Comparison of ENCODE assay signal across 18 cellular contexts in genomic region chr1:30878559-30878958, GRCh38. TPM values are rescaled to one million over a fixed set of nuclear protein-coding genes. Genes with fewer than 3 reads are reported as not detected.
DNase-seq lines count a peak whose midpoint lies in the region; ATAC-seq, FAIRE-seq and TF ChIP-seq lines count a peak whose summit lies in the region.
"Had no signal": no experiment of that assay in that cellular context is flagged by ENCODE, and none has a peak within 500 bp of the region (broad histone marks: within the 10 kb centered on the region; RNA-seq: fewer than 3 reads in every experiment).

No MANE protein-coding gene starts in this region.

- TF ChIP-seq POLR2A in upper lobe of left lung (IDR thresholded peaks at IDR 0.05) = no peak

- peaks cover 32% of the 10 kb centered on the region for H3K36me3 Mint-ChIP-seq in brain
- peaks cover 4% of the 10 kb centered on the region for H3K36me3 Mint-ChIP-seq in HFFc6 (ENCODE audit: low read depth)

- no peak for TF ChIP-seq EP300 in upper lobe of left lung (IDR thresholded peaks at IDR 0.05)

- CTCF ChIA-PET in RWPE1 (lab: Yijun Ruan, JAX) = interaction anchor here (0.6 kb wide), 1 partner anchor 32 kb away, joined by 3 read pairs; no protein-coding TSS in a partner anchor

- H3K4me1 ChIP-seq in kidney (ENCODE audit: control insufficient read depth in 1 of 2, insufficient read depth in 1 of 2, low read depth in 1 of 2, low read length in 2 of 2) = peaks cover 0 to 3% of the 10 kb centered on the region in 2 donors
- H3K4me1 ChIP-seq in rectal smooth muscle tissue (ENCODE audit: control insufficient read depth, insufficient read depth, low read length) = peaks cover 58% of the 10 kb centered on the region
- peaks cover 16 to 31% (median 28%) of the 10 kb centered on the region in 4 donors for H3K4me1 ChIP-seq in upper lobe of left lung
- H3K4me1 ChIP-seq: Caco-2 had no signal

- H3K9me3 ChIP-seq in kidney (ENCODE audit: control insufficient read depth in 1 of 2, low read length in 2 of 2) (no peaks in the 10 kb centered on the region), upper lobe of left lung (no peaks in the 10 kb centered on the region)
- H3K9me3 ChIP-seq: Caco-2, SJSA1 had no signal

- H3K36me3 ChIP-seq in kidney (ENCODE audit: control insufficient read depth in 1 of 2, insufficient read depth in 2 of 2, low read length in 2 of 2) (no peaks in the 10 kb centered on the region), rectal smooth muscle tissue (ENCODE audit: control insufficient read depth, insufficient read depth, low read length) (peaks cover 12% of the 10 kb centered on the region), upper lobe of left lung (peaks cover 0 to 14% (median 5%) of the 10 kb centered on the region in 4 donors)

- no peak for DNase-seq in RWPE1 (ENCODE audit: low spot score)
- peak; percentile 6 for DNase-seq in kidney
- no peak for DNase-seq in DMS79 (lab: John Stamatoyannopoulos, UW)
- DNase-seq in HFFc6 = no peak
- DNase-seq in upper lobe of left lung = no peak
- DNase-seq in frontal cortex (ENCODE audit: low spot score in 2 of 2) = no peak
- DNase-seq: ACHN; Caco-2; KBM-7; NCI-H1417 treated with DMSO at 0.1 percent for 48 hours; NCI-H1930; NK-92 treated with Interleukin-12 subunit alpha and Interleukin-12 subunit beta, amount 100 ng/mL, for 24 hours; OCI-M1 had no signal

- H3K27me3 ChIP-seq in rectal smooth muscle tissue (ENCODE audit: control insufficient read depth, insufficient read depth, low read length) (no peaks in the 10 kb centered on the region), upper lobe of left lung (no peaks in the 10 kb centered on the region)
- H3K27me3 ChIP-seq: SJSA1 had no signal

- no peak for ATAC-seq in upper lobe of left lung (ENCODE audit: low FRiP score in 2 of 2)

- H3K9me3 Mint-ChIP-seq in brain (peaks cover 0 to 6% (median 2%) of the 10 kb centered on the region in 5 experiments), HFFc6 (peaks cover 2% of the 10 kb centered on the region; the same call in 1 of the 2 replicates)

- no peak for FAIRE-seq in kidney (lab: Jason Lieb, UNC)
- no peak for FAIRE-seq in frontal cortex (lab: Jason Lieb, UNC)
- FAIRE-seq: H54 had no signal

- H3K27ac ChIP-seq in RWPE1 = peak overlapping the region; percentile 73
- no peak overlapping the region for H3K27ac ChIP-seq in kidney (ENCODE audit: low read depth in 2 of 2, low read length in 2 of 2)
- H3K27ac ChIP-seq in rectal smooth muscle tissue (ENCODE audit: low read depth, low read length) = peak overlapping the region; percentile 82
- H3K27ac ChIP-seq in upper lobe of left lung = peak overlapping the region in 2 of 4 donors; percentile 36 to 48
- H3K27ac ChIP-seq: HL-60, SJSA1 had no signal

- TF ChIP-seq CTCF in RWPE1 (conservative IDR thresholded peaks at IDR 0.05; ENCODE audit: low read depth) = no peak
- TF ChIP-seq CTCF in brain (conservative IDR thresholded peaks at IDR 0.05) = no peak
- TF ChIP-seq CTCF in kidney (IDR thresholded peaks at IDR 0.05; ENCODE audit: borderline replicate concordance, extremely low read depth, insufficient read depth) = no peak
- TF ChIP-seq CTCF in HFFc6 (IDR thresholded peaks at IDR 0.05) = no peak
- no peak for TF ChIP-seq CTCF in upper lobe of left lung (IDR thresholded peaks at IDR 0.05)

- H3K4me1 Mint-ChIP-seq in brain = peaks cover 77% of the 10 kb centered on the region
- H3K4me1 Mint-ChIP-seq in HFFc6 (ENCODE audit: low read depth) = peaks cover 28% of the 10 kb centered on the region

- H3K27me3 Mint-ChIP-seq in brain (no peaks in the 10 kb centered on the region), HFFc6 (ENCODE audit: insufficient read depth) (no peaks in the 10 kb centered on the region; the same call in 1 of the 2 replicates)

- H3K4me3 Mint-ChIP-seq in brain (peak overlapping the region in 1 of 5 experiments; percentile 66), HFFc6 (no peak overlapping the region)

- intact Hi-C loops in kidney (cut with DNase I) = no loop called here

- POLR2A ChIA-PET in RWPE1 (lab: Yijun Ruan, JAX; ENCODE audit: low non-redundant PET) = no interaction called here

- WGBS in upper lobe of left lung, 2 donors = 81 to 92% methylated on average over 10 to 11 of the region's 13 CpGs

- peak overlapping the region; percentile 85 to 98 (median 90) for H3K27ac Mint-ChIP-seq in brain
- H3K27ac Mint-ChIP-seq in HFFc6 = no peak overlapping the region

- H3K4me3 ChIP-seq in kidney (ENCODE audit: low read length in 2 of 2) (no peak overlapping the region), rectal smooth muscle tissue (ENCODE audit: low read length) (no peak overlapping the region), upper lobe of left lung (no peak overlapping the region)
- H3K4me3 ChIP-seq: SJSA1 had no signal

- H3K9ac ChIP-seq in kidney (ENCODE audit: low read length in 2 of 2) (no peak overlapping the region), rectal smooth muscle tissue (ENCODE audit: low read length) (no peak overlapping the region)

RNA-seq across cellular contexts. Expression of gene SDC3, which starts 30.0 kb away (rescaled TPM):
- polyA plus RNA-seq in brain (ENCODE audit: insufficient read depth, low read depth, low replicate concordance) (117 TPM), kidney (ENCODE audit: insufficient read depth, low read depth, low replicate concordance) (11.0 TPM)
- total RNA-seq in kidney (58.7 TPM), upper lobe of left lung (10 to 100 TPM; 15.8 to 65.8 (median 30.1) TPM), frontal cortex (57.1 TPM)
- total RNA-seq in HFFc6 (2021; fragmentation: NEBNext Ultra II Directional; extraction: Animal tissue kit (Norgen Biotek cat#: 25700)) = 10 to 100 TPM; 50.9 to 60.5 (median 56.7) TPM

Comparison
In these comparisons a context has a peak if more than half of its experiments do, and no peak if none do; other contexts are left out.
1. H3K27ac ChIP-seq: peak in RWPE1 (single experiment) and rectal smooth muscle tissue (single experiment); none in kidney (0 of 2).